ENCODE assay signal across 13 cellular contexts in genomic region chr11:105838668-105839403, GRCh38.
DNase-seq lines count a peak whose midpoint lies in the region; ATAC-seq and TF ChIP-seq lines count a peak whose summit lies in the region.
"Had no signal": no experiment of that assay in that cellular context is flagged by ENCODE, and none has a peak within 500 bp of the region (broad histone marks: within the 10 kb centered on the region; RNA-seq: fewer than 3 reads in every experiment).

No MANE protein-coding gene starts in this region.

- no peaks in the 10 kb centered on the region for H3K36me3 ChIP-seq in ovary
- H3K36me3 ChIP-seq: SJSA1 had no signal

- H3K9me3 ChIP-seq in ovary = no peaks in the 10 kb centered on the region
- H3K9me3 ChIP-seq: SJSA1 had no signal

- no peaks in the 10 kb centered on the region for H3K27me3 ChIP-seq in ovary
- H3K27me3 ChIP-seq: SJSA1 had no signal

- no peak for TF ChIP-seq EP300 in ovary (IDR thresholded peaks at IDR 0.05)

- TF ChIP-seq CTCF in astrocyte of the spinal cord (IDR thresholded peaks at IDR 0.05; ENCODE audit: low read depth, low read length) (no peak), mesothelial cell of epicardium (IDR thresholded peaks at IDR 0.05; ENCODE audit: unreplicated experiment) (no peak), ovary (IDR thresholded peaks at IDR 0.05) (no peak)

- no peak overlapping the region for H3K27ac ChIP-seq in ovary
- H3K27ac ChIP-seq: SJSA1 had no signal

- in situ Hi-C loops in astrocyte of the spinal cord (cut with HindIII; ENCODE audit: low sequenced_read_pairs) = no loop called here

- H3K4me3 Mint-ChIP-seq in mesothelial cell of epicardium = no peak overlapping the region
- H3K4me3 Mint-ChIP-seq: memory B cell had no signal

- peaks cover 11% of the 10 kb centered on the region for H3K9me3 Mint-ChIP-seq in mesothelial cell of epicardium
- H3K9me3 Mint-ChIP-seq: memory B cell had no signal

- TF ChIP-seq POLR2A in ovary (IDR thresholded peaks at IDR 0.05) = no peak

- ATAC-seq in GM21381 (IDR thresholded peaks at IDR 0.05; ENCODE audit: unreplicated experiment) = peak; percentile 51
- ATAC-seq: activated CD4-positive, CD25-positive, alpha-beta regulatory T cell treated with anti-CD3 and anti-CD28 coated beads, Interleukin-2, amount 50 U/mL, for 24 hours; sciatic nerve had no signal

- intact Hi-C loops in ovary (cut with DNase I) = no loop called here

- no peak overlapping the region for H3K4me3 ChIP-seq in astrocyte of the spinal cord (ENCODE audit: low read depth, low read length)
- H3K4me3 ChIP-seq in ovary = no peak overlapping the region
- H3K4me3 ChIP-seq: SJSA1 had no signal

- 81 to 85% (median 84%) methylated on average over 4 of the region's 4 CpGs for WGBS in ovary, 3 donors

- no peaks in the 10 kb centered on the region for H3K4me1 ChIP-seq in ovary (ENCODE audit: insufficient read depth)
- H3K4me1 ChIP-seq: SJSA1 had no signal

- H3K36me3 Mint-ChIP-seq in mesothelial cell of epicardium = peaks cover 30% of the 10 kb centered on the region
- H3K36me3 Mint-ChIP-seq: memory B cell had no signal

- H3K27me3 Mint-ChIP-seq in mesothelial cell of epicardium (ENCODE audit: low read depth) = no peaks in the 10 kb centered on the region

- H3K27ac Mint-ChIP-seq in mesothelial cell of epicardium = peak overlapping the region; percentile 40
- H3K27ac Mint-ChIP-seq: memory B cell had no signal

- DNase-seq in HS-27A (ENCODE audit: low read depth) (peak; percentile 5), astrocyte of the spinal cord (ENCODE audit: low read depth, low spot score) (peak; percentile 48), mesothelial cell of epicardium (ENCODE audit: low spot score in 2 of 2, unreplicated experiment in 2 of 2) (no peak), ovary (no peak), MV-4-11 (lab: John Stamatoyannopoulos, UW) (no peak), ecto neural progenitor cell (ENCODE audit: low spot score) (no peak)
- no peak for DNase-seq in stimulated activated CD4-positive, alpha-beta T cell treated with anti-CD3 and anti-CD28 coated beads, Interleukin-4, amount 100 ng/mL, for 4 hours
- DNase-seq: Calu3 had no signal

- peaks cover 4% of the 10 kb centered on the region for H3K4me1 Mint-ChIP-seq in mesothelial cell of epicardium
- H3K4me1 Mint-ChIP-seq: memory B cell had no signal

Comparison
In these comparisons a context has a peak if more than half of its experiments do, and no peak if none do; other contexts are left out.
1. DNase-seq: peak in HS-27A (single experiment) and astrocyte of the spinal cord (single experiment); none in mesothelial cell of epicardium (0 of 2), stimulated activated CD4-positive, alpha-beta T cell treated with anti-CD3 and anti-CD28 coated beads, Interleukin-4, amount 100 ng/mL, for 4 hours (0 of 2), ovary (0 of 5), MV-4-11 (single experiment) and ecto neural progenitor cell (single experiment).